In the genomic region with DNA sequence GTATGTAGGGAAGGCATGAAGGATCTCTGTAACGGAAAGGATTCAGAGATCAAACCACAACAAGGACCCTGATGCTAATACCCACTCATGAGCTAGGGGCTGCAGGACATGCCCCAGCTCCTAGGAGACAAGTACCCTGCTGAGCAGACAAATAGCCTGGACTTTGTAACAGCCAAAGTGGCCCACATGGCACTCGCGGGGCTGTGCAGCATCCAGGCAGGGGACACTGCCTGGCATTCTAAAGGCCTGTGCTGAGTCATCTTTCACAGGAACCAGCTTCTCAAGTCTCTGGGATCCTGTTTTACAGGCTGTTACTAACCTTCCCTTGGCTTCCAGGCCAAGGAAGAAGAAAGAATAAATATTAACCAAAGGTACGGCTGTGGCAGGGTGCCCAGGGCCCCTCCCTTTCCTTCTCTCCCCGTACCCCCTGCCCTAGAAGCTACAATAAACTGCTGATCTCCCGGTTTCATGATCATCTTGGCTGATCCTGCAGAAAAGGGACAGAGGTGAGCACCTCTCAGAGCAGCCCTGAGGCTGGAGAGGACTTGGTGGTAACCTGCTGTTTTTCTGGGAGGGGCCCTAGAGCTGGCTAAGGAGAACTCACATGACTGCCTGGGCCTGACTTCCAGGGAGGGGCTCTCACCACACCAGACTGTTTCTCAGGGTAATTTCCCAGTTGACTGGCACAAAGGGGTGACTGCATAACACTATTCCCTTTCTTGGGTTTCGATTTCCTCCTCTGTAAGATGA, we compare ENCODE assay signal across 8 cellular contexts. TPM values are rescaled to one million over a fixed set of nuclear protein-coding genes. Genes with fewer than 3 reads are reported as not detected.
DNase-seq lines count a peak whose midpoint lies in the region; ATAC-seq and TF ChIP-seq lines count a peak whose summit lies in the region.

No MANE protein-coding gene starts in this region.

- peak in 1 of 2 donors; percentile 44 for TF ChIP-seq POLR2A in Peyer's patch (IDR thresholded peaks at IDR 0.05)

- H3K27ac Mint-ChIP-seq in nephron, result peak overlapping the region in 2 of 3 experiments; percentile 6 to 62

- ATAC-seq in GM18861 (IDR thresholded peaks at IDR 0.05; ENCODE audit: unreplicated experiment), result no peak
- ATAC-seq in HG03520 (IDR thresholded peaks at IDR 0.05; ENCODE audit: unreplicated experiment), result no peak
- ATAC-seq in HG03045 (IDR thresholded peaks at IDR 0.05; ENCODE audit: unreplicated experiment), result no peak

- no peaks in the 10 kb centered on the region for H3K4me1 Mint-ChIP-seq in nephron

- H3K4me1 ChIP-seq in Peyer's patch (peaks cover 0 to 21% (median 2%) of the 10 kb centered on the region in 4 donors), esophagus (ENCODE audit: control insufficient read depth in 2 of 2, insufficient read depth in 2 of 2, low read length in 1 of 2) (peaks cover 0 to 5% of the 10 kb centered on the region in 2 donors)

- H3K36me3 Mint-ChIP-seq in nephron (ENCODE audit: low read depth), result no peaks in the 10 kb centered on the region

- H3K27me3 ChIP-seq in Peyer's patch, result no peaks in the 10 kb centered on the region
- H3K27me3 ChIP-seq in esophagus (ENCODE audit: control insufficient read depth in 1 of 2, insufficient read depth in 2 of 2, low read length in 2 of 2), result no peaks in the 10 kb centered on the region

- DNase-seq in SIG-M5 treated with dmso at 0.1 percent for 504 hours (lab: John Stamatoyannopoulos, UW; ENCODE audit: unreplicated experiment), result peak; percentile 73
- DNase-seq in SIG-M5 (lab: John Stamatoyannopoulos, UW), result no peak
- DNase-seq in Peyer's patch, result peak in 2 of 3 donors; percentile 87 to 88

- peak overlapping the region in 3 of 4 donors; percentile 67 to 93 (median 89) for H3K27ac ChIP-seq in Peyer's patch
- H3K27ac ChIP-seq in esophagus (ENCODE audit: low read depth in 2 of 2, low read length in 1 of 2), result peak overlapping the region; percentile 90 to 93

- H3K36me3 ChIP-seq in Peyer's patch (no peaks in the 10 kb centered on the region), esophagus (ENCODE audit: control insufficient read depth in 2 of 2, insufficient read depth in 2 of 2, low read length in 1 of 2) (no peaks in the 10 kb centered on the region)

- H3K4me3 ChIP-seq in Peyer's patch (peak overlapping the region in 2 of 4 donors; percentile 17 to 30), esophagus (ENCODE audit: low read depth in 1 of 2, low read length in 2 of 2) (no peak overlapping the region)

- no peaks in the 10 kb centered on the region for H3K9me3 Mint-ChIP-seq in nephron

- peaks cover 8% of the 10 kb centered on the region for H3K27me3 Mint-ChIP-seq in nephron (ENCODE audit: low read depth)

- 31 to 34% methylated on average over 7 of the region's 7 CpGs for WGBS in esophagus, 2 donors

- H3K9me3 ChIP-seq in Peyer's patch, result no peaks in the 10 kb centered on the region
- H3K9me3 ChIP-seq in esophagus (ENCODE audit: control insufficient read depth in 2 of 2, insufficient read depth in 1 of 2, low read depth in 1 of 2, low read length in 1 of 2), result no peaks in the 10 kb centered on the region

- no peak overlapping the region for H3K4me3 Mint-ChIP-seq in nephron

- TF ChIP-seq CTCF in Peyer's patch (IDR thresholded peaks at IDR 0.05) (no peak), nephron (IDR thresholded peaks at IDR 0.05; ENCODE audit: unreplicated experiment in 3 of 3) (no peak)

RNA-seq across cellular contexts. Expression of gene RPEL1, which starts 4.2 kb away (rescaled TPM):
- under 1 TPM in 2 of 4 donors, not detected in 2; 0.40 to 0.88 TPM for total RNA-seq in Peyer's patch
- under 1 TPM in 1 of 2 donors, not detected in 1; 0.02 TPM for polyA plus RNA-seq in esophagus

RNA-seq across cellular contexts. Expression of gene INA, which starts 35.5 kb away (rescaled TPM):
- total RNA-seq in Peyer's patch, result 1 to 10 TPM in 1 of 4 donors, under 1 TPM in 1, not detected in 2; 0.35 to 1.1 TPM
- polyA plus RNA-seq in esophagus, result under 1 TPM; 0.28 to 0.53 TPM

RNA-seq across cellular contexts. Expression of gene NT5C2, which starts 48.4 kb away (rescaled TPM):
- total RNA-seq in Peyer's patch, result 10 to 100 TPM; 39.6 to 86.5 (median 50.7) TPM
- 10 to 100 TPM; 60.6 to 75.0 TPM for polyA plus RNA-seq in esophagus
